In genomic region chr18:21359746-21360145, GRCh38 we compare ENCODE assay signal across 18 cellular contexts.
"Had no signal": no experiment of that assay in that cellular context is flagged by ENCODE, and none has a peak within 500 bp of the region (broad histone marks: within the 10 kb centered on the region; RNA-seq: fewer than 3 reads in every experiment).

No MANE protein-coding gene starts in this region.

- H3K9me3 ChIP-seq: gastroesophageal sphincter, neutrophil, thyroid gland, uterus had no signal

- DNase-seq: activated CD4-positive, alpha-beta T cell treated with anti-CD3 and anti-CD28 coated beads, Interleukin-2, amount 50 U/mL, for 4 hours; activated CD8-positive, alpha-beta memory T cell treated with anti-CD3 and anti-CD28 coated beads, Interleukin-2, amount 10 ng/mL, durations not matched to agents 7 days and 5 days; activated gamma-delta T cell; activated T-cell treated with anti-CD3 and anti-CD28 coated beads, Interleukin-2, amount 50 U/mL, for 4 hours; aorta; hippocampal formation; kidney glomerular epithelial cell; midbrain; naive B cell; small intestine; thyroid gland; uterus had no signal

- ATAC-seq: activated CD4-positive, CD25-positive, alpha-beta regulatory T cell treated with anti-CD3 and anti-CD28 coated beads, Interleukin-2, amount 50 U/mL, for 24 hours; activated CD8-positive, alpha-beta memory T cell treated with anti-CD3 and anti-CD28 coated beads, Interleukin-2, amount 10 ng/mL, durations not matched to agents 7 days and 5 days; activated T-cell treated with anti-CD3 and anti-CD28 coated beads, Interleukin-2, amount 50 U/mL, for 4 hours; gastroesophageal sphincter; stimulated activated effector memory CD8-positive, alpha-beta T cell treated with anti-CD3 and anti-CD28 coated beads, Interleukin-12 subunit alpha, Interleukin-12 subunit beta, amount 100 ng/mL, for 72 hours had no signal

- H3K27ac Mint-ChIP-seq: activated CD8-positive, alpha-beta memory T cell treated with anti-CD3 and anti-CD28 coated beads, Interleukin-2, amount 10 ng/mL, durations not matched to agents 7 days and 5 days; activated naive CD8-positive, alpha-beta T cell; stimulated activated effector memory CD8-positive, alpha-beta T cell treated with anti-CD3 and anti-CD28 coated beads, Interleukin-12 subunit alpha, Interleukin-12 subunit beta, amount 100 ng/mL, for 72 hours; T-helper 2 cell treated with Interferon-gamma antibody and Interleukin-4, amounts not matched to agents 5 μg/mL and 100 μg/mL, for 36 hours had no signal

- H3K27ac ChIP-seq: gastroesophageal sphincter, neutrophil, thyroid gland, uterus had no signal

- H3K9me3 Mint-ChIP-seq: activated T-cell treated with anti-CD3 and anti-CD28 coated beads, Interleukin-2, amount 50 U/mL, for 4 hours; stimulated activated effector memory CD8-positive, alpha-beta T cell treated with anti-CD3 and anti-CD28 coated beads, Interleukin-12 subunit alpha, Interleukin-12 subunit beta, amount 100 ng/mL, for 72 hours; T-helper 2 cell treated with Interferon-gamma antibody and Interleukin-4, amounts not matched to agents 5 μg/mL and 100 μg/mL, for 36 hours had no signal

- H3K27me3 ChIP-seq: gastroesophageal sphincter, neutrophil, thyroid gland, uterus had no signal

- H3K4me3 ChIP-seq: gastroesophageal sphincter, thyroid gland, uterus had no signal

- H3K4me3 Mint-ChIP-seq: activated CD8-positive, alpha-beta memory T cell treated with anti-CD3 and anti-CD28 coated beads, Interleukin-2, amount 10 ng/mL, durations not matched to agents 7 days and 5 days; activated naive CD8-positive, alpha-beta T cell; activated T-cell treated with anti-CD3 and anti-CD28 coated beads, Interleukin-2, amount 50 U/mL, for 4 hours; naive B cell; stimulated activated effector memory CD8-positive, alpha-beta T cell treated with anti-CD3 and anti-CD28 coated beads, Interleukin-12 subunit alpha, Interleukin-12 subunit beta, amount 100 ng/mL, for 72 hours; T-helper 2 cell treated with Interferon-gamma antibody and Interleukin-4, amounts not matched to agents 5 μg/mL and 100 μg/mL, for 36 hours had no signal

- H3K36me3 Mint-ChIP-seq: activated CD8-positive, alpha-beta memory T cell treated with anti-CD3 and anti-CD28 coated beads, Interleukin-2, amount 10 ng/mL, durations not matched to agents 7 days and 5 days; activated naive CD8-positive, alpha-beta T cell; naive B cell; stimulated activated effector memory CD8-positive, alpha-beta T cell treated with anti-CD3 and anti-CD28 coated beads, Interleukin-12 subunit alpha, Interleukin-12 subunit beta, amount 100 ng/mL, for 72 hours had no signal

- H3K4me1 ChIP-seq: uterus had no signal

- H3K36me3 ChIP-seq: gastroesophageal sphincter, neutrophil, thyroid gland, uterus had no signal

- H3K4me1 Mint-ChIP-seq: activated CD8-positive, alpha-beta memory T cell treated with anti-CD3 and anti-CD28 coated beads, Interleukin-2, amount 10 ng/mL, durations not matched to agents 7 days and 5 days; naive B cell; stimulated activated effector memory CD8-positive, alpha-beta T cell treated with anti-CD3 and anti-CD28 coated beads, Interleukin-12 subunit alpha, Interleukin-12 subunit beta, amount 100 ng/mL, for 72 hours had no signal
